ENCODE assay signal across 16 cellular contexts in the genomic region with DNA sequence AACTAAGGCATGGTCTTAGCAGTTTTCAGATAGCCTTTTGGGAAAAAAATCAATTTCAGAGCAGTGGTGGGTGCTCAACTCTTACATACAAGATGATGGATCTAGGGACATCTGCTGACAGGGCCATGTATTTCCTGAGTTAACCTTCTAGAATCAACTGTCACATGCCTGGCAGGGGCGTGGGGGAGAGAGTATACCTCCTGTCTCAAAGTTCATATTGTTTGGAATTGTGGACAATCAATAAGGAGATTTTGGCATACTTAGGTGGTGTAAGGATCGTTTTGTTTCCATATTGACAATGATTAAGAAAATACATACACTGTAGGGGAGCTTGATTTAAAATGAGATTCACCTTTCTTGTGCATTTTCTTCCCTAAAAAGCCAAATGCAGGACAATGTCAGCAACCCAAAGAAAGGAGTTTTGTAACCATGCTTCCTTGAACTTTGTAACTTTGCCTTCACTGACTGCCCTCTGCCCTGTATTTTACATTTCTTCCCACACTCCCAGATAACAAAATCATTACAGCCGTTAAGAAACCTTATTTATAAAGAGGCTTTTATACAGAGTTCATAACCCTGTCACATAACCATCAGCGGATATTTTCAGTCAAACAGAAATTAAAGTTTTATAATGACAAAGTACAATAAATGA.
DNase-seq lines count a peak whose midpoint lies in the region; ATAC-seq and TF ChIP-seq lines count a peak whose summit lies in the region.
"Had no signal": no experiment of that assay in that cellular context is flagged by ENCODE, and none has a peak within 500 bp of the region (broad histone marks: within the 10 kb centered on the region; RNA-seq: fewer than 3 reads in every experiment).

No MANE protein-coding gene starts in this region.

- H3K9me3 Mint-ChIP-seq in neural crest cell = no peaks in the 10 kb centered on the region
- no peaks in the 10 kb centered on the region for H3K9me3 Mint-ChIP-seq in immature natural killer cell
- H3K9me3 Mint-ChIP-seq: CD8-positive, alpha-beta memory T cell had no signal

- H3K27me3 ChIP-seq in colonic mucosa (no peaks in the 10 kb centered on the region), liver (ENCODE audit: control insufficient read depth in 4 of 4, insufficient read depth in 4 of 4, low read length in 3 of 4) (no peaks in the 10 kb centered on the region), tibial artery (no peaks in the 10 kb centered on the region), upper lobe of left lung (no peaks in the 10 kb centered on the region)

- ATAC-seq in HG03378 (IDR thresholded peaks at IDR 0.05; ENCODE audit: unreplicated experiment) (no peak), upper lobe of left lung (ENCODE audit: low FRiP score in 2 of 2) (no peak)

- no peak overlapping the region for H3K27ac ChIP-seq in colonic mucosa
- H3K27ac ChIP-seq in liver (ENCODE audit: low read depth in 1 of 2, low read length in 2 of 2) = no peak overlapping the region
- H3K27ac ChIP-seq in tibial artery = peak overlapping the region; percentile 67 to 72
- H3K27ac ChIP-seq in upper lobe of left lung = no peak overlapping the region
- H3K27ac ChIP-seq: KMS-11 had no signal

- TF ChIP-seq CTCF in colonic mucosa (IDR thresholded peaks at IDR 0.05) (no peak), liver (IDR thresholded peaks at IDR 0.05; ENCODE audit: low read depth, low read length, missing input control) (no peak), neural crest cell (conservative IDR thresholded peaks at IDR 0.05) (no peak), tibial artery (IDR thresholded peaks at IDR 0.05) (no peak), upper lobe of left lung (IDR thresholded peaks at IDR 0.05) (no peak)

- H3K9me3 ChIP-seq in colonic mucosa = no peaks in the 10 kb centered on the region
- H3K9me3 ChIP-seq in liver (ENCODE audit: control insufficient read depth in 4 of 4, low read length in 3 of 4) = no peaks in the 10 kb centered on the region
- no peaks in the 10 kb centered on the region for H3K9me3 ChIP-seq in tibial artery
- no peaks in the 10 kb centered on the region for H3K9me3 ChIP-seq in upper lobe of left lung

- H3K36me3 Mint-ChIP-seq in neural crest cell (ENCODE audit: low read depth) (peaks cover 3% of the 10 kb centered on the region), immature natural killer cell (no peaks in the 10 kb centered on the region)
- H3K36me3 Mint-ChIP-seq: CD8-positive, alpha-beta memory T cell had no signal

- H3K4me3 ChIP-seq in colonic mucosa (no peak overlapping the region), liver (ENCODE audit: low read depth in 1 of 3, low read length in 3 of 3) (no peak overlapping the region), tibial artery (no peak overlapping the region), upper lobe of left lung (no peak overlapping the region)

- TF ChIP-seq RAD21 in liver (IDR thresholded peaks at IDR 0.05) = no peak

- no peak overlapping the region for H3K4me3 Mint-ChIP-seq in neural crest cell
- H3K4me3 Mint-ChIP-seq in immature natural killer cell = no peak overlapping the region
- H3K4me3 Mint-ChIP-seq: CD8-positive, alpha-beta memory T cell had no signal

- H3K27me3 Mint-ChIP-seq in neural crest cell (ENCODE audit: low read depth) (no peaks in the 10 kb centered on the region), immature natural killer cell (ENCODE audit: low read depth in 3 of 3) (peaks cover 0 to 11% (median 2%) of the 10 kb centered on the region in 3 donors)

- H3K9ac ChIP-seq in colonic mucosa (ENCODE audit: low read depth in 2 of 2, low read length in 2 of 2) (peak overlapping the region in 1 of 2 donors; percentile 43), liver (ENCODE audit: low read depth in 1 of 2, low read length in 2 of 2) (no peak overlapping the region)
- H3K9ac ChIP-seq: KMS-11 had no signal

- intact Hi-C loops in colonic mucosa (cut with DNase I) (no loop called here), tibial artery (cut with DNase I; ENCODE audit: low total_unique reads) (loop anchor here (10.0 kb wide), 1 partner anchor 113 kb away; no protein-coding TSS in a partner anchor)

- TF ChIP-seq POLR2A in upper lobe of left lung (IDR thresholded peaks at IDR 0.05) = no peak

- H3K4me1 Mint-ChIP-seq in neural crest cell = peaks cover 24% of the 10 kb centered on the region
- H3K4me1 Mint-ChIP-seq in immature natural killer cell = no peaks in the 10 kb centered on the region
- H3K4me1 Mint-ChIP-seq: CD8-positive, alpha-beta memory T cell had no signal

- DNase-seq in colonic mucosa (peak; percentile 60), neural crest cell (ENCODE audit: low read depth, low spot score) (no peak), tibial artery (no peak), immature natural killer cell (no peak), upper lobe of left lung (no peak), hepatic stellate cell (ENCODE audit: low spot score) (no peak)
- DNase-seq: C1 segment of cervical spinal cord; CD8-positive, alpha-beta memory T cell; DMS79; NCI-H1417; NCI-H187 treated with DMSO at 0.1 percent for 48 hours; NCI-H510A treated with DMSO at 0.1 percent for 48 hours; NCI-H774 had no signal

- H3K4me1 ChIP-seq in colonic mucosa (peaks cover 5% of the 10 kb centered on the region), liver (ENCODE audit: control insufficient read depth in 4 of 4, insufficient read depth in 4 of 4, low read length in 3 of 4) (peaks cover 0 to 21% (median 14%) of the 10 kb centered on the region in 4 donors), tibial artery (peaks cover 0 to 77% (median 46%) of the 10 kb centered on the region in 4 donors), upper lobe of left lung (peaks cover 0 to 5% (median 2%) of the 10 kb centered on the region in 4 donors)

- no peaks in the 10 kb centered on the region for H3K36me3 ChIP-seq in colonic mucosa
- H3K36me3 ChIP-seq in liver (ENCODE audit: control insufficient read depth in 4 of 4, insufficient read depth in 3 of 4, low read depth in 1 of 4, low read length in 3 of 4) = no peaks in the 10 kb centered on the region
- H3K36me3 ChIP-seq in tibial artery = no peaks in the 10 kb centered on the region
- H3K36me3 ChIP-seq in upper lobe of left lung = no peaks in the 10 kb centered on the region

- no peak for TF ChIP-seq EP300 in upper lobe of left lung (IDR thresholded peaks at IDR 0.05)

- 24% methylated on average over 4 of the region's 4 CpGs for WGBS in liver
- 72 to 73% methylated on average over 4 of the region's 4 CpGs for WGBS in upper lobe of left lung, 2 donors

- peak overlapping the region; percentile 7 for H3K27ac Mint-ChIP-seq in neural crest cell (ENCODE audit: unreplicated experiment)
- no peak overlapping the region for H3K27ac Mint-ChIP-seq in immature natural killer cell
- H3K27ac Mint-ChIP-seq: CD8-positive, alpha-beta memory T cell had no signal

TF ChIP-seq in liver, 16 proteins besides CTCF, POLR2A, EP300 and RAD21 (continues in another document):
- TF ChIP-seq HNF4A (conservative IDR thresholded peaks at IDR 0.05) (peak; percentile 94 to 95), JUND (IDR thresholded peaks at IDR 0.05) (peak; percentile 40 to 62), FOXA1 (IDR thresholded peaks at IDR 0.05) (peak; percentile 11), SP1 (IDR thresholded peaks at IDR 0.05) (peak; percentile 59), GABPA (IDR thresholded peaks at IDR 0.05 in 1 of 2, conservative IDR thresholded peaks at IDR 0.05 in 1 of 2) (peak in 1 of 2 donors; percentile 20), NR2F2 (IDR thresholded peaks at IDR 0.05) (peak; percentile 71), YY1 (IDR thresholded peaks at IDR 0.05) (no peak), TAF1 (conservative IDR thresholded peaks at IDR 0.05) (no peak)
- TF ChIP-seq, protein P1, sequence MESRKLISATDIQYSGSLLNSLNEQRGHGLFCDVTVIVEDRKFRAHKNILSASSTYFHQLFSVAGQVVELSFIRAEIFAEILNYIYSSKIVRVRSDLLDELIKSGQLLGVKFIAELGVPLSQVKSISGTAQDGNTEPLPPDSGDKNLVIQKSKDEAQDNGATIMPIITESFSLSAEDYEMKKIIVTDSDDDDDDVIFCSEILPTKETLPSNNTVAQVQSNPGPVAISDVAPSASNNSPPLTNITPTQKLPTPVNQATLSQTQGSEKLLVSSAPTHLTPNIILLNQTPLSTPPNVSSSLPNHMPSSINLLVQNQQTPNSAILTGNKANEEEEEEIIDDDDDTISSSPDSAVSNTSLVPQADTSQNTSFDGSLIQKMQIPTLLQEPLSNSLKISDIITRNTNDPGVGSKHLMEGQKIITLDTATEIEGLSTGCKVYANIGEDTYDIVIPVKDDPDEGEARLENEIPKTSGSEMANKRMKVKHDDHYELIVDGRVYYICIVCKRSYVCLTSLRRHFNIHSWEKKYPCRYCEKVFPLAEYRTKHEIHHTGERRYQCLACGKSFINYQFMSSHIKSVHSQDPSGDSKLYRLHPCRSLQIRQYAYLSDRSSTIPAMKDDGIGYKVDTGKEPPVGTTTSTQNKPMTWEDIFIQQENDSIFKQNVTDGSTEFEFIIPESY (IDR thresholded peaks at IDR 0.05) = peak; percentile 30
- TF ChIP-seq, protein P2, sequence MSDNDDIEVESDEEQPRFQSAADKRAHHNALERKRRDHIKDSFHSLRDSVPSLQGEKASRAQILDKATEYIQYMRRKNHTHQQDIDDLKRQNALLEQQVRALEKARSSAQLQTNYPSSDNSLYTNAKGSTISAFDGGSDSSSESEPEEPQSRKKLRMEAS (IDR thresholded peaks at IDR 0.05) = peak; percentile 16
- TF ChIP-seq, protein P3, sequence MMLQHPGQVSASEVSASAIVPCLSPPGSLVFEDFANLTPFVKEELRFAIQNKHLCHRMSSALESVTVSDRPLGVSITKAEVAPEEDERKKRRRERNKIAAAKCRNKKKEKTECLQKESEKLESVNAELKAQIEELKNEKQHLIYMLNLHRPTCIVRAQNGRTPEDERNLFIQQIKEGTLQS (IDR thresholded peaks at IDR 0.05) = no peak

Comparison
In these comparisons a context has a peak if more than half of its experiments do, and no peak if none do; other contexts are left out.
1. H3K27ac ChIP-seq: peak in tibial artery (2 of 2); none in colonic mucosa (single experiment), liver (0 of 2) and upper lobe of left lung (0 of 4).